16 cellular contexts compared by ENCODE assay signal in the genomic region with DNA sequence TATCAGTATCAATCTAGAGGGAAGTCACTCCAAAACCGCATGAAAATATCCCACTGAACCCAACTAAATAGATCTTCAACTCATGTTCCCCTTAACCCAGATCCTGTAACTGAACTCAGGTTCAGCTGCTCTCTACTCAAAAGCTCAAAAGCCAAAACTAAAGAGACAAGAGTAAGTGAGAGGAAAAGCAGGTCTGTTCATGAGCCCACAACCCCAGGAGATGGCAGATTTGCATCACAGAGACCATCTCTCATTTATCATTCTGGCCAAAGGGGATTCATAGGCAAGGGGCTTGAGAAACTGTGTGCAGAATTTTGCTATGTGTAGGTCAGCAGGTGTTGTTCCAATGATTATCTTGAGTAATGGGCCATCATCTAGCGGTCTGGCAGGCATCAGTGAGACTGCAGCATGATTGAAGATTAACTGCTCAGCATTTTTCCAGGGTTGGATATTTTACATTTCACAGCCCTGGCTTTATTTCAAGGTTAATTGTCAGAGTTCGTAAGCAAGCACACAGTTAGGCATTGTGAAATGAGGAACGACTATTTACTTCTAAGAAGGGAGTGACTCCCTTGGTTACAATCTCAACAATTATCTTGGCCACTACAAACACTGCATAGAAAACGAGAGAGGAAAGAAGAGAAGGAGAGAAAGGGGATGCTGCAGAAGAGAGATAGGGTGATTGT.
DNase-seq lines count a peak whose midpoint lies in the region; ATAC-seq and TF ChIP-seq lines count a peak whose summit lies in the region.
"Had no signal": no experiment of that assay in that cellular context is flagged by ENCODE, and none has a peak within 500 bp of the region (broad histone marks: within the 10 kb centered on the region; RNA-seq: fewer than 3 reads in every experiment).

No MANE protein-coding gene starts in this region.

- ATAC-seq in WTC11, result peak; percentile 78
- ATAC-seq in GM18498 (IDR thresholded peaks at IDR 0.05; ENCODE audit: unreplicated experiment), result no peak
- ATAC-seq in GM18907 (IDR thresholded peaks at IDR 0.05; ENCODE audit: unreplicated experiment), result no peak
- ATAC-seq: activated naive CD4-positive, alpha-beta T cell treated with anti-CD3 and anti-CD28 coated beads, Interleukin-2, amount 50 U/mL, for 72 hours had no signal

- H3K9me3 Mint-ChIP-seq in H9, result no peaks in the 10 kb centered on the region
- no peaks in the 10 kb centered on the region for H3K9me3 Mint-ChIP-seq in WTC11
- H3K9me3 Mint-ChIP-seq in neural progenitor cell, result no peaks in the 10 kb centered on the region

- peak overlapping the region; percentile 62 to 77 (median 63); a peak in 5 of 7 replicates for H3K27ac Mint-ChIP-seq in H9
- H3K27ac Mint-ChIP-seq in WTC11, result peak overlapping the region; percentile 88
- no peak overlapping the region for H3K27ac Mint-ChIP-seq in neural progenitor cell
- H3K27ac Mint-ChIP-seq: activated naive CD4-positive, alpha-beta T cell treated with anti-CD3 and anti-CD28 coated beads, Interleukin-2, amount 50 U/mL, for 72 hours; CD4-positive, CD25-positive, alpha-beta regulatory T cell had no signal

- POLR2A ChIA-PET in WTC11 (lab: Charles Lee), result no interaction called here

- no CpG with 5 or more reads among the region's 5 CpGs for WGBS in H9 (ENCODE audit: extremely low coverage, insufficient read length, low lambda C conversion rate)

- no peaks in the 10 kb centered on the region for H3F3A ChIP-seq in neural progenitor cell (ENCODE audit: low read depth)

- H3K27me3 Mint-ChIP-seq in H9 (ENCODE audit: low read depth), result no peaks in the 10 kb centered on the region
- H3K27me3 Mint-ChIP-seq in WTC11 (ENCODE audit: low read depth), result no peaks in the 10 kb centered on the region
- no peaks in the 10 kb centered on the region for H3K27me3 Mint-ChIP-seq in neural progenitor cell (ENCODE audit: insufficient read depth, low read depth)
- H3K27me3 Mint-ChIP-seq: CD4-positive, CD25-positive, alpha-beta regulatory T cell had no signal

- DNase-seq in H9, result no peak
- peak; percentile 59 for DNase-seq in NCI-H2081 treated with DMSO at 0.1 percent for 48 hours (lab: John Stamatoyannopoulos, UW)
- no peak for DNase-seq in WTC11 (ENCODE audit: low spot score)
- DNase-seq in neural progenitor cell (ENCODE audit: low spot score), result peak; percentile 17
- no peak for DNase-seq in NCI-H1694 (lab: John Stamatoyannopoulos, UW)
- no peak for DNase-seq in effector memory CD4-positive, alpha-beta T cell
- DNase-seq: activated CD8-positive, alpha-beta memory T cell treated with anti-CD3 and anti-CD28 coated beads, Interleukin-2, amount 50 U/mL, for 48 hours; CD4-positive, CD25-positive, alpha-beta regulatory T cell; central memory CD4-positive, alpha-beta T cell; IMR-90; Right ventricle myocardium superior; WERI-Rb-1 had no signal

- H3K4me1 ChIP-seq in H9 (ENCODE audit: insufficient read depth, low read length) (peaks cover 5% of the 10 kb centered on the region; the same call in 1 of the 2 replicates), neural progenitor cell (peaks cover 4% of the 10 kb centered on the region)
- H3K4me1 ChIP-seq in effector memory CD4-positive, alpha-beta T cell (ENCODE audit: control insufficient read depth, insufficient read depth, low read length, poor library complexity, severe bottlenecking), result no peaks in the 10 kb centered on the region
- H3K4me1 ChIP-seq: suprapubic skin had no signal

- H3T11ph ChIP-seq in H9 (ENCODE audit: low read length), result no peak overlapping the region

- H4K20me1 ChIP-seq in H9 (ENCODE audit: control insufficient read depth, insufficient read depth, insufficient read length) (no peaks in the 10 kb centered on the region), neural progenitor cell (ENCODE audit: low read depth) (no peaks in the 10 kb centered on the region)

- no peaks in the 10 kb centered on the region for H3K79me1 ChIP-seq in H9 (ENCODE audit: insufficient read depth, low read depth, low read length, poor library complexity, severe bottlenecking)

- no peak overlapping the region for H3K23ac ChIP-seq in H9 (ENCODE audit: insufficient read length, low read depth, low read length)

- no peak overlapping the region for H2BK5ac ChIP-seq in H9 (ENCODE audit: insufficient read length, low read length)

- TF ChIP-seq CTCF in H9 (conservative IDR thresholded peaks at IDR 0.05) (peak; percentile 33; the same call in 2 of the 3 replicates), WTC11 (IDR thresholded peaks at IDR 0.05) (no peak), neural progenitor cell (IDR thresholded peaks at IDR 0.05) (peak; percentile 37)

- peak overlapping the region; percentile 1 for H3K27ac ChIP-seq in H9 (ENCODE audit: insufficient read length, low read depth, low read length)
- no peak overlapping the region for H3K27ac ChIP-seq in neural progenitor cell
- no peak overlapping the region for H3K27ac ChIP-seq in effector memory CD4-positive, alpha-beta T cell (ENCODE audit: insufficient read depth, low read length, poor library complexity, severe bottlenecking)
- H3K27ac ChIP-seq: suprapubic skin, WERI-Rb-1 had no signal

- no peak overlapping the region for H3K56ac ChIP-seq in H9 (ENCODE audit: insufficient read length, low read depth, low read length)

- no peak overlapping the region for H2BK120ac ChIP-seq in H9 (ENCODE audit: low read depth, low read length, poor library complexity, severe bottlenecking)

- no peak overlapping the region for H2BK15ac ChIP-seq in H9 (ENCODE audit: low read depth, low read length)

- H3K36me3 Mint-ChIP-seq in H9 (ENCODE audit: insufficient read depth in 1 of 3, low read depth in 3 of 3) (no peaks in the 10 kb centered on the region; a peak in 1 of 7 replicates), WTC11 (no peaks in the 10 kb centered on the region), neural progenitor cell (no peaks in the 10 kb centered on the region)
- H3K36me3 Mint-ChIP-seq: activated naive CD4-positive, alpha-beta T cell treated with anti-CD3 and anti-CD28 coated beads, Interleukin-2, amount 50 U/mL, for 72 hours; CD4-positive, CD25-positive, alpha-beta regulatory T cell had no signal

- CTCF ChIA-PET in WTC11 (lab: Charles Lee), result interaction anchor here (0.6 to 1.0 kb wide), 2 partner anchors 433 to 718 kb away, joined by 3 to 5 read pairs; no protein-coding TSS in a partner anchor

- no peak overlapping the region for H2AFZ ChIP-seq in H9 (ENCODE audit: low read length)
- peak overlapping the region; percentile 86 for H2AFZ ChIP-seq in neural progenitor cell (replicated peaks)

- H4K8ac ChIP-seq in H9 (replicated peaks; ENCODE audit: insufficient read length, low read depth, low read length), result no peak overlapping the region

- H2BK12ac ChIP-seq in H9 (ENCODE audit: insufficient read length, low read depth, low read length), result no peak overlapping the region

- H3K9ac ChIP-seq in H9 (ENCODE audit: extremely low read depth, insufficient read length, low read length) (no peak overlapping the region), neural progenitor cell (no peak overlapping the region)

- no peak overlapping the region for H3K4me2 ChIP-seq in H9 (ENCODE audit: insufficient read depth, insufficient read length, low read length)
- no peak overlapping the region for H3K4me2 ChIP-seq in neural progenitor cell

- H3K4ac ChIP-seq in H9 (ENCODE audit: low read depth, low read length), result no peak overlapping the region

- H3K4me3 ChIP-seq in neural progenitor cell, result no peak overlapping the region
- H3K4me3 ChIP-seq in effector memory CD4-positive, alpha-beta T cell (ENCODE audit: insufficient read depth, low read depth, low read length, poor library complexity, severe bottlenecking), result no peak overlapping the region
- H3K4me3 ChIP-seq: suprapubic skin had no signal

- no peak overlapping the region; the same call in 1 of the 2 replicates for H3K14ac ChIP-seq in H9 (ENCODE audit: insufficient read depth, low read length)

- H3K79me2 ChIP-seq in H9 (ENCODE audit: insufficient read depth, low read length) (no peaks in the 10 kb centered on the region), neural progenitor cell (ENCODE audit: low read depth) (no peaks in the 10 kb centered on the region)

- H4K5ac ChIP-seq in H9 (ENCODE audit: insufficient read length, low read depth, low read length), result no peak overlapping the region

- H3K4me3 Mint-ChIP-seq in H9, result no peak overlapping the region
- no peak overlapping the region for H3K4me3 Mint-ChIP-seq in WTC11
- H3K4me3 Mint-ChIP-seq in neural progenitor cell, result no peak overlapping the region
- H3K4me3 Mint-ChIP-seq: CD4-positive, CD25-positive, alpha-beta regulatory T cell had no signal

- H3K36me3 ChIP-seq in neural progenitor cell, result no peaks in the 10 kb centered on the region
- H3K36me3 ChIP-seq in effector memory CD4-positive, alpha-beta T cell (ENCODE audit: control insufficient read depth, insufficient read depth, low read length), result no peaks in the 10 kb centered on the region
- H3K36me3 ChIP-seq: suprapubic skin, WERI-Rb-1 had no signal

- no peak overlapping the region for H2AK5ac ChIP-seq in H9 (ENCODE audit: insufficient read length, low read length)

- no peak overlapping the region for H2BK20ac ChIP-seq in H9 (ENCODE audit: low read depth, low read length, poor library complexity, severe bottlenecking)

- H3K27me3 ChIP-seq in H9 (ENCODE audit: insufficient read depth, low read length) (no peaks in the 10 kb centered on the region), neural progenitor cell (no peaks in the 10 kb centered on the region)
- H3K27me3 ChIP-seq in effector memory CD4-positive, alpha-beta T cell (replicated peaks; ENCODE audit: control insufficient read depth, insufficient read depth, low read length, poor library complexity, severe bottlenecking), result no peaks in the 10 kb centered on the region
- H3K27me3 ChIP-seq: suprapubic skin had no signal

- H3K4me1 Mint-ChIP-seq in H9 (peaks cover 30% of the 10 kb centered on the region in 2 experiments), WTC11 (peaks cover 50% of the 10 kb centered on the region), neural progenitor cell (no peaks in the 10 kb centered on the region)
- H3K4me1 Mint-ChIP-seq: CD4-positive, CD25-positive, alpha-beta regulatory T cell had no signal

- no peaks in the 10 kb centered on the region for H3K23me2 ChIP-seq in H9 (ENCODE audit: insufficient read length, low read depth, low read length, poor library complexity, severe bottlenecking)

- no peak overlapping the region for H4K91ac ChIP-seq in H9 (ENCODE audit: insufficient read length, low read depth, low read length)

- no peaks in the 10 kb centered on the region for H3K9me3 ChIP-seq in H9 (ENCODE audit: control insufficient read depth, low read depth, low read length)
- no peaks in the 10 kb centered on the region for H3K9me3 ChIP-seq in neural progenitor cell (ENCODE audit: low read depth)
- H3K9me3 ChIP-seq in effector memory CD4-positive, alpha-beta T cell (ENCODE audit: control insufficient read depth, low read length), result no peaks in the 10 kb centered on the region
- H3K9me3 ChIP-seq: suprapubic skin had no signal

- H3K18ac ChIP-seq in H9 (ENCODE audit: insufficient read length, low read depth, low read length), result no peak overlapping the region

TF ChIP-seq in WTC11, 78 proteins besides CTCF, POLR2A, EP300 and RAD21 (continues in another document):
- TF ChIP-seq TP53 (CRISPR knock-in tag; IDR thresholded peaks at IDR 0.05) (no peak), SP1 (CRISPR knock-in tag; conservative IDR thresholded peaks at IDR 0.05) (no peak), ZNF671 (CRISPR knock-in tag; IDR thresholded peaks at IDR 0.05) (no peak)

Comparison
In these comparisons a context has a peak if more than half of its experiments do, and no peak if none do; other contexts are left out.
1. DNase-seq: peak in NCI-H2081 treated with DMSO at 0.1 percent for 48 hours (single experiment) and neural progenitor cell (single experiment); none in H9 (single experiment), WTC11 (single experiment), NCI-H1694 (single experiment) and effector memory CD4-positive, alpha-beta T cell (0 of 3).